Comparison of ENCODE assay signal across 22 cellular contexts in genomic region chr2:120654383-120655134, GRCh38.
A peak's percentile ranks its signal among the peaks of the same experiment; 100 is the strongest.
DNase-seq lines count a peak whose midpoint lies in the region; ATAC-seq, FAIRE-seq and TF ChIP-seq lines count a peak whose summit lies in the region.
"Had no signal": no experiment of that assay in that cellular context is flagged by ENCODE, and none has a peak within 500 bp of the region (broad histone marks: within the 10 kb centered on the region; RNA-seq: fewer than 3 reads in every experiment).

No MANE protein-coding gene starts in this region.

- H3K4me2 ChIP-seq in GM23338 (peak overlapping the region; percentile 93), H1 (ENCODE audit: insufficient read depth in 1 of 2, low read depth in 2 of 2, low read length in 2 of 2) (peak overlapping the region; percentile 54 to 58)

- no peak overlapping the region for H3K14ac ChIP-seq in H1 (ENCODE audit: insufficient read length)

- H4K5ac ChIP-seq in H1 (ENCODE audit: insufficient read length, low read depth, low read length) = no peak overlapping the region

- H3F3A ChIP-seq in GM23338 (replicated peaks; ENCODE audit: low read depth) = 0 out of 2 replicates have a peak, but pooled peaks cover 5% of the 10 kb centered on the region

- no peaks in the 10 kb centered on the region; the same call in 1 of the 2 replicates for H3K23me2 ChIP-seq in H1 (ENCODE audit: low read depth, low read length)

- no peak overlapping the region for H3K18ac ChIP-seq in H1 (ENCODE audit: extremely low read depth, low read length)

- H3K79me2 ChIP-seq in GM23338 (replicated peaks; ENCODE audit: insufficient read depth) = no peaks in the 10 kb centered on the region
- H3K79me2 ChIP-seq in H1 (ENCODE audit: control insufficient read depth in 1 of 2, insufficient read depth in 2 of 2, low read length in 2 of 2) = no peaks in the 10 kb centered on the region

- H2BK12ac ChIP-seq in H1 (ENCODE audit: low read depth, low read length) = no peak overlapping the region

- H4K91ac ChIP-seq in H1 (replicated peaks; ENCODE audit: insufficient read length, low read length) = no peak overlapping the region

- H4K20me1 ChIP-seq in GM23338 (replicated peaks; ENCODE audit: insufficient read depth) = no peaks in the 10 kb centered on the region
- no peaks in the 10 kb centered on the region for H4K20me1 ChIP-seq in H1 (replicated peaks in 1 of 2; ENCODE audit: control insufficient read depth in 1 of 2, insufficient read depth in 2 of 2, low read length in 2 of 2)

- no peaks in the 10 kb centered on the region for H3K9me2 ChIP-seq in GM23338 (ENCODE audit: insufficient read depth)

- TF ChIP-seq EP300 in H1 (IDR thresholded peaks at IDR 0.05; ENCODE audit: borderline replicate concordance in 1 of 2, low read depth in 2 of 2, low read length in 2 of 2) = no peak

- no peaks in the 10 kb centered on the region for H3K36me3 ChIP-seq in GM23338 (ENCODE audit: insufficient read depth)
- H3K36me3 ChIP-seq in H1 (ENCODE audit: control insufficient read depth in 2 of 4, insufficient read depth in 4 of 4, low read length in 3 of 4) = no peaks in the 10 kb centered on the region
- H3K36me3 ChIP-seq: vagina had no signal

- no peak for TF ChIP-seq RAD21 in H1 (IDR thresholded peaks at IDR 0.05 in 1 of 2, conservative IDR thresholded peaks at IDR 0.05 in 1 of 2; ENCODE audit: low read depth in 2 of 2, low read length in 2 of 2)

- H3K4ac ChIP-seq in H1 (replicated peaks; ENCODE audit: insufficient read length, low read depth, low read length) = no peak overlapping the region

- H3K27ac Mint-ChIP-seq in GM23338 (no peak overlapping the region), osteocyte (ENCODE audit: unreplicated experiment) (no peak overlapping the region), CD14-positive monocyte (no peak overlapping the region)
- H3K27ac Mint-ChIP-seq: activated CD4-positive, alpha-beta T cell treated with anti-CD3 and anti-CD28 coated beads, Interleukin-2, amount 10 ng/mL, durations not matched to agents 7 days and 5 days; dendritic cell treated with granulocyte-macrophage colony-stimulating factor and Interleukin-4, amounts not matched to agents 40 ng/mL and 50 ng/mL, for 4 days had no signal

- H3K23ac ChIP-seq in H1 (ENCODE audit: insufficient read length) = no peak overlapping the region

- POLR2A ChIA-PET in H1 (lab: Charles Lee; ENCODE audit: partially characterized antibody) = no interaction called here

- H3K27ac ChIP-seq in GM23338 (ENCODE audit: low read depth) (no peak overlapping the region), H1 (ENCODE audit: low read depth, low read length) (no peak overlapping the region)
- H3K27ac ChIP-seq: HL-60, vagina had no signal

- H3K9me3 Mint-ChIP-seq in GM23338 (peaks cover 35% of the 10 kb centered on the region), osteocyte (ENCODE audit: unreplicated experiment) (peaks cover 18% of the 10 kb centered on the region), CD14-positive monocyte (peaks cover 24 to 46% (median 26%) of the 10 kb centered on the region in 7 donors)

- H2BK120ac ChIP-seq in H1 (replicated peaks; ENCODE audit: low read depth, low read length) = no peak overlapping the region

- no peaks in the 10 kb centered on the region for H3K79me1 ChIP-seq in H1 (ENCODE audit: low read depth, low read length)

- no peak overlapping the region for H2BK20ac ChIP-seq in H1 (ENCODE audit: low read length)

- peaks cover 7% of the 10 kb centered on the region; the same call in 2 of the 3 replicates for H3K4me1 Mint-ChIP-seq in GM23338
- no peaks in the 10 kb centered on the region for H3K4me1 Mint-ChIP-seq in osteocyte (ENCODE audit: unreplicated experiment)
- no peaks in the 10 kb centered on the region for H3K4me1 Mint-ChIP-seq in CD14-positive monocyte
- H3K4me1 Mint-ChIP-seq: activated CD4-positive, alpha-beta T cell treated with anti-CD3 and anti-CD28 coated beads, Interleukin-2, amount 10 ng/mL, durations not matched to agents 7 days and 5 days; neural crest cell had no signal

- peak overlapping the region; percentile 55; the same call in 2 of the 3 replicates for H3K4me3 Mint-ChIP-seq in GM23338
- no peak overlapping the region for H3K4me3 Mint-ChIP-seq in osteocyte (ENCODE audit: unreplicated experiment)
- peak overlapping the region in 1 of 2 donors; percentile 21 for H3K4me3 Mint-ChIP-seq in CD14-positive monocyte
- H3K4me3 Mint-ChIP-seq: activated CD4-positive, alpha-beta T cell treated with anti-CD3 and anti-CD28 coated beads, Interleukin-2, amount 10 ng/mL, durations not matched to agents 7 days and 5 days; dendritic cell treated with granulocyte-macrophage colony-stimulating factor and Interleukin-4, amounts not matched to agents 40 ng/mL and 50 ng/mL, for 4 days; HFFc6; neural crest cell had no signal

- peak overlapping the region; percentile 100 for H2AFZ ChIP-seq in GM23338
- H2AFZ ChIP-seq in H1 (ENCODE audit: low read length) = 0 out of 2 replicates have a peak overlapping the region, but pooled peaks have one; percentile 24

- intact Hi-C loops in CD14-positive monocyte (cut with micrococcal nuclease) = no loop called here

- no peak overlapping the region for H2AK5ac ChIP-seq in H1 (ENCODE audit: low read depth, low read length)

- peaks cover 10% of the 10 kb centered on the region for H3K36me3 Mint-ChIP-seq in GM23338 (ENCODE audit: low read depth)
- H3K36me3 Mint-ChIP-seq in osteocyte (ENCODE audit: unreplicated experiment) = peaks cover 4% of the 10 kb centered on the region
- H3K36me3 Mint-ChIP-seq in CD14-positive monocyte = no peaks in the 10 kb centered on the region

- peak overlapping the region; percentile 7 for H4K8ac ChIP-seq in H1 (ENCODE audit: extremely low read depth, insufficient read depth, low read length)

- H3K4me3 ChIP-seq in GM23338 (peak overlapping the region; percentile 60), H1 (ENCODE audit: extremely low read depth in 1 of 4, insufficient read depth in 2 of 4, low read depth in 3 of 4, low read length in 4 of 4) (peak overlapping the region in 2 of 4 experiments; percentile 20 to 46; a peak in 4 of 8 replicates), iPS-18c (ENCODE audit: insufficient read depth, low read depth, low read length) (peak overlapping the region; percentile 4)
- H3K4me3 ChIP-seq: vagina had no signal

- CTCF ChIA-PET in H1 (lab: Charles Lee; ENCODE audit: partially characterized antibody) = interaction anchor here (0.5 to 7.7 kb wide), 10 partner anchors 16 to 326 kb away, joined by 3 to 58 read pairs (median 3); no protein-coding TSS in a partner anchor

- H3K27me3 Mint-ChIP-seq in GM23338 (ENCODE audit: insufficient read depth, low read depth, poor library complexity) = peaks cover 32% of the 10 kb centered on the region
- H3K27me3 Mint-ChIP-seq in osteocyte (ENCODE audit: unreplicated experiment) = peaks cover 28% of the 10 kb centered on the region
- peaks cover 11 to 29% (median 16%) of the 10 kb centered on the region in 3 donors for H3K27me3 Mint-ChIP-seq in CD14-positive monocyte (ENCODE audit: low read depth in 3 of 3)

- no peak overlapping the region for H2BK5ac ChIP-seq in H1 (ENCODE audit: low read depth, low read length)

- no peak overlapping the region for H3K56ac ChIP-seq in H1 (replicated peaks; ENCODE audit: insufficient read length, low read depth, low read length)

- no peak overlapping the region for H3K9ac ChIP-seq in H1 (replicated peaks in 1 of 4; ENCODE audit: extremely low read depth in 1 of 4, low read depth in 3 of 4, low read length in 3 of 4)

- TF ChIP-seq POLR2A in H1 (IDR thresholded peaks at IDR 0.05; ENCODE audit: control extremely low read depth in 1 of 2, low read depth in 2 of 2, low read length in 2 of 2) = no peak

- DNase-seq in GM23338 (ENCODE audit: low spot score) = peak; percentile 91
- peak in 1 of 2 experiments; percentile 88 for DNase-seq in H1 (ENCODE audit: low read depth in 1 of 2, low spot score in 2 of 2)
- peak; percentile 77 for DNase-seq in osteocyte (ENCODE audit: extremely low spot score, unreplicated experiment)
- DNase-seq in CD14-positive monocyte (ENCODE audit: low spot score) = no peak
- DNase-seq in NCI-H526 treated with DMSO at 0.1 percent for 48 hours (lab: John Stamatoyannopoulos, UW) = no peak
- DNase-seq in NCI-H526 (lab: John Stamatoyannopoulos, UW) = no peak
- DNase-seq in epidermal melanocyte (ENCODE audit: insufficient read length, low spot score) = no peak
- DNase-seq: activated CD4-positive, alpha-beta T cell treated with anti-CD3 and anti-CD28 coated beads, Interleukin-2, amount 10 ng/mL, durations not matched to agents 7 days and 5 days; activated effector memory CD4-positive, alpha-beta T cell treated with Interleukin-2 at 50 U/mL for 16 hours; Calu3; HFFc6; left colon; NCI-H2171 treated with DMSO at 0.1 percent for 48 hours; NCI-H748 treated with DMSO at 0.1 percent for 48 hours; stimulated activated CD4-positive, alpha-beta T cell treated with anti-CD3 and anti-CD28 coated beads, Interleukin-12 subunit alpha, Interleukin-12 subunit beta, amount 100 ng/mL, for 4 hours had no signal

- WGBS in H1 (ENCODE audit: extremely low coverage in 1 of 2, insufficient coverage in 1 of 2, insufficient read length in 1 of 2, insufficient replicate concordance in 2 of 2, low coverage in 1 of 2, low lambda C conversion rate in 2 of 2, missing lambda C conversion rate in 1 of 2), 2 experiments = 36% methylated on average over 43 of the region's 54 CpGs; no CpG with 5 or more reads in 1 of the 2 experiments

- H3K4me1 ChIP-seq in GM23338 (ENCODE audit: insufficient read depth) (no peaks in the 10 kb centered on the region; the same call in 1 of the 2 replicates), H1 (replicated peaks in 1 of 4; ENCODE audit: control insufficient read depth in 3 of 4, insufficient read depth in 4 of 4, low read length in 3 of 4) (peaks cover 0 to 3% (median 1%) of the 10 kb centered on the region in 4 experiments; a peak in 3 of 7 replicates)

- H3K9me3 ChIP-seq in H1 (ENCODE audit: insufficient read depth in 2 of 2, low read depth in 1 of 2, low read length in 1 of 2) (peaks cover 3 to 14% of the 10 kb centered on the region in 2 experiments; a peak in 2 of 4 replicates), iPS-18c (ENCODE audit: control insufficient read depth, insufficient read depth, low read length) (peaks cover 15% of the 10 kb centered on the region)

- peak; percentile 98 for ATAC-seq in GM23338
- ATAC-seq: left colon had no signal

- no peak for FAIRE-seq in H1 (lab: Jason Lieb, UNC)
- FAIRE-seq: A204.1, endothelial cell of umbilical vein had no signal

- no peak for TF ChIP-seq CTCF in GM23338 (conservative IDR thresholded peaks at IDR 0.05; ENCODE audit: low read depth in 2 of 2)
- TF ChIP-seq CTCF in H1 (IDR thresholded peaks at IDR 0.05; ENCODE audit: control extremely low read depth in 1 of 3, insufficient read depth in 1 of 3, low read depth in 1 of 3, low read length in 3 of 3) = no peak
- TF ChIP-seq CTCF in osteocyte (IDR thresholded peaks at IDR 0.05) = no peak
- TF ChIP-seq CTCF in CD14-positive monocyte (IDR thresholded peaks at IDR 0.05) = no peak

- H2BK15ac ChIP-seq in H1 (ENCODE audit: low read length) = no peak overlapping the region

- peaks cover 53% of the 10 kb centered on the region for H3K27me3 ChIP-seq in GM23338 (ENCODE audit: insufficient read depth)
- peaks cover 10 to 28% (median 24%) of the 10 kb centered on the region in 4 experiments for H3K27me3 ChIP-seq in H1 (replicated peaks in 1 of 4; ENCODE audit: control insufficient read depth in 3 of 4, extremely low read depth in 1 of 4, insufficient read depth in 3 of 4, low read length in 3 of 4)
- H3K27me3 ChIP-seq: vagina had no signal

Comparison
In these comparisons a context has a peak if more than half of its experiments do, and no peak if none do; other contexts are left out.
1. DNase-seq: peak in GM23338 (single experiment) and osteocyte (single experiment); none in CD14-positive monocyte (single experiment), NCI-H526 treated with DMSO at 0.1 percent for 48 hours (single experiment), NCI-H526 (0 of 2) and epidermal melanocyte (single experiment).